Comparison of ENCODE assay signal across 17 cellular contexts in genomic region chr2:219269362-219270054, GRCh38. TPM values are rescaled to one million over a fixed set of nuclear protein-coding genes. Genes with fewer than 3 reads are reported as not detected.
DNase-seq lines count a peak whose midpoint lies in the region; ATAC-seq and TF ChIP-seq lines count a peak whose summit lies in the region.
"Had no signal": no experiment of that assay in that cellular context is flagged by ENCODE, and none has a peak within 500 bp of the region (broad histone marks: within the 10 kb centered on the region; RNA-seq: fewer than 3 reads in every experiment).

No MANE protein-coding gene starts in this region.

- in situ Hi-C loops in Caki2 (cut with HindIII; ENCODE audit: low pct_unique_long_range_greater_than_20kb, low sequenced_read_pairs), result no loop called here

- H3K36me3 ChIP-seq in colonic mucosa, result no peaks in the 10 kb centered on the region
- H3K36me3 ChIP-seq in lower lobe of right lung, result no peaks in the 10 kb centered on the region
- H3K36me3 ChIP-seq: ascending aorta; BLaER1 treated with 17β-estradiol and CSF1 and Interleukin-3, amounts not matched to agents 10 nM and 100 nM; SJSA1 had no signal

- H3K4me3 ChIP-seq in colonic mucosa (no peak overlapping the region), lower lobe of right lung (no peak overlapping the region)
- H3K4me3 ChIP-seq: ascending aorta; BLaER1 treated with 17β-estradiol and CSF1 and Interleukin-3, amounts not matched to agents 10 nM and 100 nM; SJSA1 had no signal

- peak overlapping the region in 1 of 2 donors; percentile 12 for H3K9ac ChIP-seq in colonic mucosa (ENCODE audit: low read depth in 2 of 2, low read length in 2 of 2)
- H3K9ac ChIP-seq: BLaER1 treated with 17β-estradiol and CSF1 and Interleukin-3, amounts not matched to agents 10 nM and 100 nM had no signal

- TF ChIP-seq CTCF in colonic mucosa (IDR thresholded peaks at IDR 0.05) (no peak), lower lobe of right lung (IDR thresholded peaks at IDR 0.05) (no peak)

- H3K4me1 ChIP-seq in colonic mucosa (no peaks in the 10 kb centered on the region), lower lobe of right lung (no peaks in the 10 kb centered on the region)

- H3K27me3 ChIP-seq in colonic mucosa, result no peaks in the 10 kb centered on the region
- H3K27me3 ChIP-seq in lower lobe of right lung (ENCODE audit: low read depth), result no peaks in the 10 kb centered on the region
- H3K27me3 ChIP-seq: ascending aorta; BLaER1 treated with 17β-estradiol and CSF1 and Interleukin-3, amounts not matched to agents 10 nM and 100 nM; SJSA1 had no signal

- intact Hi-C loops in colonic mucosa (cut with DNase I), result no loop called here
- intact Hi-C loops in lower lobe of right lung (cut with DNase I), result no loop called here

- DNase-seq in Caki2 (ENCODE audit: low read depth) (peak; percentile 67), NCI-H2029 treated with DMSO at 0.1 percent for 48 hours (lab: John Stamatoyannopoulos, UW) (peak; percentile 31), colonic mucosa (peak; percentile 73), lower lobe of right lung (peak; percentile 66), NAMALWA (ENCODE audit: low spot score) (no peak)
- DNase-seq in activated CD8-positive, alpha-beta memory T cell treated with anti-CD3 and anti-CD28 coated beads for 24 hours, result no peak
- DNase-seq: endodermal cell; head of caudate nucleus; Kasumi-1; stimulated activated naive B cell treated with anti-CD40 and anti-IgM and Interleukin-4, amounts not matched to agents 10 μg/mL and 1 μg/mL and 100 μg/mL, for 72 hours had no signal

- H3K9me3 ChIP-seq in colonic mucosa, result no peaks in the 10 kb centered on the region
- no peaks in the 10 kb centered on the region for H3K9me3 ChIP-seq in lower lobe of right lung
- H3K9me3 ChIP-seq: ascending aorta; BLaER1 treated with 17β-estradiol and CSF1 and Interleukin-3, amounts not matched to agents 10 nM and 100 nM; SJSA1 had no signal

- no peak overlapping the region for H3K27ac ChIP-seq in colonic mucosa
- no peak overlapping the region for H3K27ac ChIP-seq in lower lobe of right lung
- H3K27ac ChIP-seq: ascending aorta; BLaER1 treated with 17β-estradiol and CSF1 and Interleukin-3, amounts not matched to agents 10 nM and 100 nM; SJSA1 had no signal

- ATAC-seq in lower lobe of right lung (peak; percentile 33 to 34), HG02973 (IDR thresholded peaks at IDR 0.05; ENCODE audit: unreplicated experiment) (no peak), GM19467 (IDR thresholded peaks at IDR 0.05; ENCODE audit: unreplicated experiment) (no peak)
- ATAC-seq: stimulated activated naive B cell treated with anti-CD40 and anti-IgM and Interleukin-4, amounts not matched to agents 10 μg/mL and 1 μg/mL and 100 μg/mL, for 72 hours; WTC11 had no signal

RNA-seq across cellular contexts. Expression of gene DNAJB2, which starts 9.7 kb away (rescaled TPM):
- total RNA-seq in Caki2 (2014; rRNA removed; shearing (Covaris generic); ENCODE audit: low replicate concordance), result 17.0 and 50.6 TPM in 2 replicates
- total RNA-seq in colonic mucosa (10 to 100 TPM; 65.8 to 71.1 TPM), lower lobe of right lung (76.6 TPM)

RNA-seq across cellular contexts. Expression of gene TUBA4A, which starts 15.8 kb away (rescaled TPM):
- 23.9 and 24.9 TPM in 2 replicates for total RNA-seq in Caki2 (2014; rRNA removed; shearing (Covaris generic); ENCODE audit: low replicate concordance)
- total RNA-seq in colonic mucosa (100 to 1,000 TPM in 1 of 2 donors, 10 to 100 TPM in 1; 68.4 to 149 TPM), lower lobe of right lung (35.0 TPM)

RNA-seq across cellular contexts. Expression of gene TUBA4B, which starts 16.5 kb away (rescaled TPM):
- 0.10 TPM in 1 of 2 replicates, not detected in the other for total RNA-seq in Caki2 (2014; rRNA removed; shearing (Covaris generic); ENCODE audit: low replicate concordance)
- total RNA-seq in colonic mucosa (not detected), lower lobe of right lung (3.5 TPM)
- total RNA-seq: ascending aorta, endodermal cell, mesothelial cell of epicardium, SJSA1 had no signal

RNA-seq across cellular contexts. Expression of gene STK16, which starts 24.2 kb away (rescaled TPM):
- 45.2 and 60.8 TPM in 2 replicates for total RNA-seq in Caki2 (2014; rRNA removed; shearing (Covaris generic); ENCODE audit: low replicate concordance)
- 10 to 100 TPM; 30.1 to 35.8 TPM for total RNA-seq in colonic mucosa
- total RNA-seq in lower lobe of right lung, result 26.7 TPM

RNA-seq across cellular contexts. Expression of gene GLB1L, which starts 24.3 kb away (rescaled TPM):
- 26.1 and 35.4 TPM in 2 replicates for total RNA-seq in Caki2 (2014; rRNA removed; shearing (Covaris generic); ENCODE audit: low replicate concordance)
- total RNA-seq in colonic mucosa, result 1 to 10 TPM; 2.1 to 2.5 TPM
- total RNA-seq in lower lobe of right lung, result 12.6 TPM

Comparison
In these comparisons a context has a peak if more than half of its experiments do, and no peak if none do; other contexts are left out.
1. DNase-seq: peak in Caki2 (single experiment), NCI-H2029 treated with DMSO at 0.1 percent for 48 hours (single experiment), colonic mucosa (single experiment) and lower lobe of right lung (single experiment); none in NAMALWA (single experiment) and activated CD8-positive, alpha-beta memory T cell treated with anti-CD3 and anti-CD28 coated beads for 24 hours (single experiment).
2. ATAC-seq: peak in lower lobe of right lung (2 of 2); none in HG02973 (single experiment) and GM19467 (single experiment).